ENCODE assay signal across 39 cellular contexts in genomic region chr4:48506716-48507115, GRCh38. TPM values are rescaled to one million over a fixed set of nuclear protein-coding genes. Genes with fewer than 3 reads are reported as not detected.
"Had no signal": no experiment of that assay in that cellular context is flagged by ENCODE, and none has a peak within 500 bp of the region (broad histone marks: within the 10 kb centered on the region; RNA-seq: fewer than 3 reads in every experiment).

No MANE protein-coding gene starts in this region.

- H3K4me3 ChIP-seq: adrenal gland, body of pancreas, breast epithelium had no signal

- DNase-seq: activated B cell treated with CpG ODN at 0.5 μM for 24 hours; activated CD4-positive, alpha-beta memory T cell treated with anti-CD3 and anti-CD28 coated beads for 36 hours; activated CD4-positive, alpha-beta T cell treated with anti-CD3 and anti-CD28 coated beads for 4 hours; activated CD4-positive, alpha-beta T cell treated with anti-CD3 and anti-CD28 coated beads, Interleukin-2, amount 10 ng/mL, durations not matched to agents 24 days and 14 days; activated CD4-positive, alpha-beta T cell treated with anti-CD3 and anti-CD28 coated beads, Interleukin-2, amount 50 U/mL, for 1 hour; activated CD4-positive, alpha-beta T cell treated with anti-CD3 and anti-CD28 coated beads, Interleukin-2, amount 50 U/mL, for 4 hours; activated CD4-positive, CD25-positive, alpha-beta regulatory T cell treated with anti-CD3 and anti-CD28 coated beads, Interleukin-2, amount 50 U/mL, for 72 hours; activated CD8-positive, alpha-beta memory T cell treated with anti-CD3 and anti-CD28 coated beads, Interleukin-2, amount 50 U/mL, for 4 hours; activated CD8-positive, alpha-beta T cell treated with anti-CD3 and anti-CD28 coated beads for 36 hours; activated effector memory CD4-positive, alpha-beta T cell treated with Interleukin-2 at 50 U/mL for 16 hours; activated gamma-delta T cell; activated naive CD4-positive, alpha-beta T cell treated with anti-CD3 and anti-CD28 coated beads, Interleukin-2, amount 10 ng/mL, durations not matched to agents 7 days and 5 days; activated naive CD4-positive, alpha-beta T cell treated with Interleukin-2 at 50 U/mL for 16 hours; activated naive CD8-positive, alpha-beta T cell treated with anti-CD3 and anti-CD28 coated beads, Interleukin-2, amount 10 ng/mL, durations not matched to agents 7 days and 5 days; activated naive CD8-positive, alpha-beta T cell treated with anti-CD3 and anti-CD28 coated beads, Interleukin-2, amount 50 U/mL, for 24 hours; activated T-cell treated with anti-CD3 and anti-CD28 coated beads for 4 hours; activated T-cell treated with anti-CD3 and anti-CD28 coated beads, Interleukin-2, amount 50 U/mL, for 1 hour; activated T-cell treated with anti-CD3 and anti-CD28 coated beads, Interleukin-2, amount 50 U/mL, for 4 hours; activated T-cell treated with anti-CD3 and anti-CD28 coated beads, Interleukin-2, amount 50 U/mL, for 72 hours; adrenal gland; amniotic stem cell; aorta; body of pancreas; brain microvascular endothelial cell; central memory CD4-positive, alpha-beta T cell; T-helper 1 cell; T-helper 2 cell; T-helper 9 cell had no signal

- H3K27me3 Mint-ChIP-seq: activated B cell treated with CpG ODN at 0.5 μM for 24 hours; activated CD4-positive, alpha-beta memory T cell treated with anti-CD3 and anti-CD28 coated beads for 36 hours; activated CD4-positive, alpha-beta T cell treated with anti-CD3 and anti-CD28 coated beads, Interleukin-2, amount 10 ng/mL, durations not matched to agents 24 days and 14 days; activated CD8-positive, alpha-beta T cell treated with anti-CD3 and anti-CD28 coated beads for 36 hours; activated naive CD4-positive, alpha-beta T cell treated with anti-CD3 and anti-CD28 coated beads, Interleukin-2, amount 10 ng/mL, durations not matched to agents 7 days and 5 days; activated naive CD4-positive, alpha-beta T cell treated with anti-CD3 and anti-CD28 coated beads, Interleukin-2, amount 50 U/mL, for 24 hours; activated naive CD8-positive, alpha-beta T cell; activated naive CD8-positive, alpha-beta T cell treated with anti-CD3 and anti-CD28 coated beads, Interleukin-2, amount 10 ng/mL, durations not matched to agents 7 days and 5 days; activated naive CD8-positive, alpha-beta T cell treated with anti-CD3 and anti-CD28 coated beads, Interleukin-2, amount 50 U/mL, for 24 hours had no signal

- H3K4me1 Mint-ChIP-seq: activated B cell treated with CpG ODN at 0.5 μM for 24 hours; activated CD4-positive, alpha-beta T cell treated with anti-CD3 and anti-CD28 coated beads, Interleukin-2, amount 10 ng/mL, durations not matched to agents 24 days and 14 days; activated naive CD4-positive, alpha-beta T cell treated with anti-CD3 and anti-CD28 coated beads, Interleukin-2, amount 50 U/mL, for 24 hours had no signal

- H3K27me3 ChIP-seq: adrenal gland, body of pancreas, brain microvascular endothelial cell, breast epithelium had no signal

- H3K9me3 ChIP-seq: adrenal gland, body of pancreas, breast epithelium had no signal

- H3K27ac ChIP-seq: adrenal gland, body of pancreas, brain microvascular endothelial cell, breast epithelium, VCaP had no signal

- H3K4me3 Mint-ChIP-seq: activated B cell treated with CpG ODN at 0.5 μM for 24 hours; activated CD4-positive, alpha-beta memory T cell treated with anti-CD3 and anti-CD28 coated beads for 36 hours; activated CD4-positive, alpha-beta T cell treated with anti-CD3 and anti-CD28 coated beads, Interleukin-2, amount 10 ng/mL, durations not matched to agents 24 days and 14 days; activated CD8-positive, alpha-beta T cell treated with anti-CD3 and anti-CD28 coated beads for 36 hours; activated naive CD4-positive, alpha-beta T cell treated with anti-CD3 and anti-CD28 coated beads, Interleukin-2, amount 10 ng/mL, durations not matched to agents 7 days and 5 days; activated naive CD4-positive, alpha-beta T cell treated with anti-CD3 and anti-CD28 coated beads, Interleukin-2, amount 50 U/mL, for 24 hours; activated naive CD8-positive, alpha-beta T cell; activated naive CD8-positive, alpha-beta T cell treated with anti-CD3 and anti-CD28 coated beads, Interleukin-2, amount 10 ng/mL, durations not matched to agents 7 days and 5 days; activated naive CD8-positive, alpha-beta T cell treated with anti-CD3 and anti-CD28 coated beads, Interleukin-2, amount 50 U/mL, for 24 hours; activated T-cell treated with anti-CD3 and anti-CD28 coated beads, Interleukin-2, amount 50 U/mL, for 4 hours; activated T-cell treated with anti-CD3 and anti-CD28 coated beads, Interleukin-2, amount 50 U/mL, for 72 hours; activated T-helper 1 cell treated with anti-CD3 and anti-CD28 coated beads, Interleukin-12 subunit alpha, Interleukin-12 subunit beta, Interleukin-2, Interleukin-4 antibody, amounts not matched to agents 30 ng/mL and 10 ng/mL and 1 ng/mL, durations not matched to agents 14 hours and 24 hours and 36 hours; T-helper 1 cell treated with Interleukin-12 subunit alpha and Interleukin-12 subunit beta and Interleukin-4 antibody, amounts not matched to agents 30 μg/mL and 1 μg/mL, for 36 hours; T-helper 2 cell treated with Interferon-gamma antibody and Interleukin-4, amounts not matched to agents 5 μg/mL and 100 μg/mL, for 36 hours had no signal

- H3K27ac Mint-ChIP-seq: activated B cell treated with CpG ODN at 0.5 μM for 24 hours; activated CD4-positive, alpha-beta memory T cell treated with anti-CD3 and anti-CD28 coated beads for 36 hours; activated CD4-positive, alpha-beta T cell treated with anti-CD3 and anti-CD28 coated beads, Interleukin-2, amount 10 ng/mL, durations not matched to agents 24 days and 14 days; activated CD8-positive, alpha-beta T cell treated with anti-CD3 and anti-CD28 coated beads for 36 hours; activated naive CD4-positive, alpha-beta T cell treated with anti-CD3 and anti-CD28 coated beads, Interleukin-2, amount 10 ng/mL, durations not matched to agents 7 days and 5 days; activated naive CD4-positive, alpha-beta T cell treated with anti-CD3 and anti-CD28 coated beads, Interleukin-2, amount 50 U/mL, for 24 hours; activated naive CD8-positive, alpha-beta T cell; activated naive CD8-positive, alpha-beta T cell treated with anti-CD3 and anti-CD28 coated beads, Interleukin-2, amount 10 ng/mL, durations not matched to agents 7 days and 5 days; activated naive CD8-positive, alpha-beta T cell treated with anti-CD3 and anti-CD28 coated beads, Interleukin-2, amount 50 U/mL, for 24 hours; activated T-cell treated with anti-CD3 and anti-CD28 coated beads, Interleukin-2, amount 50 U/mL, for 72 hours; activated T-helper 1 cell treated with anti-CD3 and anti-CD28 coated beads, Interleukin-12 subunit alpha, Interleukin-12 subunit beta, Interleukin-2, Interleukin-4 antibody, amounts not matched to agents 30 ng/mL and 10 ng/mL and 1 ng/mL, durations not matched to agents 14 hours and 24 hours and 36 hours; activated T-helper 2 cell treated with anti-CD3 and anti-CD28 coated beads, Interferon-gamma antibody, Interleukin-2, Interleukin-4, amounts not matched to agents 10 μg/mL and 5 μg/mL and 100 μg/mL, durations not matched to agents 14 hours and 24 hours and 36 hours; T-helper 1 cell treated with Interleukin-12 subunit alpha and Interleukin-12 subunit beta and Interleukin-4 antibody, amounts not matched to agents 30 μg/mL and 1 μg/mL, for 36 hours; T-helper 2 cell treated with Interferon-gamma antibody and Interleukin-4, amounts not matched to agents 5 μg/mL and 100 μg/mL, for 36 hours had no signal

- ATAC-seq: activated CD8-positive, alpha-beta T cell treated with anti-CD3 and anti-CD28 coated beads for 36 hours; activated naive CD8-positive, alpha-beta T cell treated with anti-CD3 and anti-CD28 coated beads, Interleukin-2, amount 50 U/mL, for 24 hours; activated T-cell treated with anti-CD3 and anti-CD28 coated beads, Interleukin-2, amount 50 U/mL, for 4 hours; activated T-cell treated with anti-CD3 and anti-CD28 coated beads, Interleukin-2, amount 50 U/mL, for 72 hours; body of pancreas had no signal

- H3K4me1 ChIP-seq: adrenal gland, body of pancreas, breast epithelium had no signal

- H3K36me3 ChIP-seq: breast epithelium had no signal

- H3K9me3 Mint-ChIP-seq: activated B cell treated with CpG ODN at 0.5 μM for 24 hours; activated CD4-positive, alpha-beta memory T cell treated with anti-CD3 and anti-CD28 coated beads for 36 hours; activated CD4-positive, alpha-beta T cell treated with anti-CD3 and anti-CD28 coated beads, Interleukin-2, amount 10 ng/mL, durations not matched to agents 24 days and 14 days; activated CD8-positive, alpha-beta T cell treated with anti-CD3 and anti-CD28 coated beads for 36 hours; activated naive CD4-positive, alpha-beta T cell treated with anti-CD3 and anti-CD28 coated beads, Interleukin-2, amount 10 ng/mL, durations not matched to agents 7 days and 5 days; activated naive CD4-positive, alpha-beta T cell treated with anti-CD3 and anti-CD28 coated beads, Interleukin-2, amount 50 U/mL, for 24 hours; activated naive CD8-positive, alpha-beta T cell treated with anti-CD3 and anti-CD28 coated beads, Interleukin-2, amount 10 ng/mL, durations not matched to agents 7 days and 5 days; activated naive CD8-positive, alpha-beta T cell treated with anti-CD3 and anti-CD28 coated beads, Interleukin-2, amount 50 U/mL, for 24 hours; activated T-cell treated with anti-CD3 and anti-CD28 coated beads, Interleukin-2, amount 50 U/mL, for 4 hours; activated T-cell treated with anti-CD3 and anti-CD28 coated beads, Interleukin-2, amount 50 U/mL, for 72 hours; activated T-helper 1 cell treated with anti-CD3 and anti-CD28 coated beads, Interleukin-12 subunit alpha, Interleukin-12 subunit beta, Interleukin-2, Interleukin-4 antibody, amounts not matched to agents 30 ng/mL and 10 ng/mL and 1 ng/mL, durations not matched to agents 14 hours and 24 hours and 36 hours; activated T-helper 2 cell treated with anti-CD3 and anti-CD28 coated beads, Interferon-gamma antibody, Interleukin-2, Interleukin-4, amounts not matched to agents 10 μg/mL and 5 μg/mL and 100 μg/mL, durations not matched to agents 14 hours and 24 hours and 36 hours; T-helper 1 cell treated with Interleukin-12 subunit alpha and Interleukin-12 subunit beta and Interleukin-4 antibody, amounts not matched to agents 30 μg/mL and 1 μg/mL, for 36 hours; T-helper 2 cell treated with Interferon-gamma antibody and Interleukin-4, amounts not matched to agents 5 μg/mL and 100 μg/mL, for 36 hours had no signal

RNA-seq across cellular contexts. Expression of gene ZAR1, which starts 16.7 kb away (rescaled TPM):
- total RNA-seq: activated B cell treated with CpG ODN at 0.5 μM for 24 hours; activated CD4-positive, alpha-beta memory T cell treated with anti-CD3 and anti-CD28 coated beads for 36 hours; activated CD4-positive, alpha-beta T cell treated with anti-CD3 and anti-CD28 coated beads, Interleukin-2, amount 10 ng/mL, durations not matched to agents 24 days and 14 days; activated CD8-positive, alpha-beta memory T cell treated with anti-CD3 and anti-CD28 coated beads for 36 hours; activated CD8-positive, alpha-beta T cell treated with anti-CD3 and anti-CD28 coated beads for 36 hours; activated naive CD8-positive, alpha-beta T cell treated with anti-CD3 and anti-CD28 coated beads, Interleukin-2, amount 10 ng/mL, durations not matched to agents 7 days and 5 days; activated T-cell treated with anti-CD3 and anti-CD28 coated beads, Interleukin-2, amount 50 U/mL, for 4 hours; activated T-cell treated with anti-CD3 and anti-CD28 coated beads, Interleukin-2, amount 50 U/mL, for 72 hours; activated T-helper 1 cell treated with anti-CD3 and anti-CD28 coated beads, Interleukin-12 subunit alpha, Interleukin-12 subunit beta, Interleukin-2, Interleukin-4 antibody, amounts not matched to agents 30 ng/mL and 10 ng/mL and 1 ng/mL, durations not matched to agents 14 hours and 24 hours and 36 hours; activated T-helper 2 cell treated with anti-CD3 and anti-CD28 coated beads, Interferon-gamma antibody, Interleukin-2, Interleukin-4, amounts not matched to agents 10 μg/mL and 5 μg/mL and 100 μg/mL, durations not matched to agents 14 hours and 24 hours and 36 hours; adrenal gland; aorta; astrocyte; body of pancreas; cardiac septum had no signal
- polyA plus RNA-seq: adrenal gland, aorta had no signal

RNA-seq across cellular contexts. Expression of gene SLC10A4, which starts 23.6 kb away (rescaled TPM):
- total RNA-seq: activated B cell treated with CpG ODN at 0.5 μM for 24 hours; activated CD4-positive, alpha-beta memory T cell treated with anti-CD3 and anti-CD28 coated beads for 36 hours; activated CD4-positive, alpha-beta T cell treated with anti-CD3 and anti-CD28 coated beads, Interleukin-2, amount 10 ng/mL, durations not matched to agents 24 days and 14 days; activated CD8-positive, alpha-beta T cell treated with anti-CD3 and anti-CD28 coated beads for 36 hours; activated T-cell treated with anti-CD3 and anti-CD28 coated beads, Interleukin-2, amount 50 U/mL, for 4 hours; activated T-cell treated with anti-CD3 and anti-CD28 coated beads, Interleukin-2, amount 50 U/mL, for 72 hours; activated T-helper 2 cell treated with anti-CD3 and anti-CD28 coated beads, Interferon-gamma antibody, Interleukin-2, Interleukin-4, amounts not matched to agents 10 μg/mL and 5 μg/mL and 100 μg/mL, durations not matched to agents 14 hours and 24 hours and 36 hours had no signal
